ENCODE assay signal across 8 cellular contexts in the genomic region with DNA sequence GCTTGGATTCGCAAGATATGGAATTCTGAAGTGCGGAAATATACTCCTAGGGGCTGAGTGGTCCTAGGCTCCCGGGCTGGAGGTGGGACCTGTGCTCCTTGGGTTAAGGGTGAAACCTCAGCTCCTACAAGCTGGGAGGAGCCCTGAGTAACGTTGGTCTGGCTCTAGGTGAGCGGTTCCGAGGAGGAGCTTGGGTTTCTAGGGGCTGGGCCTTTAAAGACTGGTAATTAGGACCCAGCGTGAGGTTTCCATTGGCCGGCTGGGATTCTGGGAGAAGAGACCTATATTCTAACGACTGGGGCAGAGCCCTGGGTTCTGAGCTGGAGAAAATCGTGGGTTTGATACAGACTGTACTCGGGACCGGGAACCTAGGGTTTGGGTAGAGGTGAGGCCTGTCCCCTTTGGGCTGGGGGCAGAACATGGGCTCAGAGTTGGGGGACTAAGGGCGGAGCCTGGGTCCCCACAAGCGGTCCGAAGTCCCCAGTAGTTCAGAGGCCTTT. TPM values are rescaled to one million over a fixed set of nuclear protein-coding genes. Genes with fewer than 3 reads are reported as not detected.
A peak's percentile ranks its signal among the peaks of the same experiment; 100 is the strongest.
DNase-seq lines count a peak whose midpoint lies in the region; ATAC-seq and TF ChIP-seq lines count a peak whose summit lies in the region.

No MANE protein-coding gene starts in this region.

- H3K27ac ChIP-seq in ACC112 (ENCODE audit: low read depth, low read length) (peak overlapping the region; percentile 83), Karpas-422 (ENCODE audit: low read length) (peak overlapping the region; percentile 58), colonic mucosa (peak overlapping the region; percentile 82)

- H3K9ac ChIP-seq in Karpas-422 (ENCODE audit: low read length), result peak overlapping the region; percentile 73
- peak overlapping the region; percentile 42 to 52 for H3K9ac ChIP-seq in colonic mucosa (ENCODE audit: low read depth in 2 of 2, low read length in 2 of 2)

- DNase-seq in Karpas-422 (peak; percentile 63), colonic mucosa (peak; percentile 41), mucosa of descending colon (no peak), NCI-H1092 (lab: John Stamatoyannopoulos, UW) (no peak), NCI-H748 (lab: John Stamatoyannopoulos, UW; ENCODE audit: unreplicated experiment) (no peak)

- no peaks in the 10 kb centered on the region for H3K9me3 ChIP-seq in Karpas-422 (ENCODE audit: low read length)
- H3K9me3 ChIP-seq in colonic mucosa, result no peaks in the 10 kb centered on the region
- H3K9me3 ChIP-seq in mucosa of descending colon, result no peaks in the 10 kb centered on the region

- peak overlapping the region; percentile 82 for H3K4me2 ChIP-seq in Karpas-422 (ENCODE audit: low read depth, low read length, poor library complexity, severe bottlenecking)

- no peaks in the 10 kb centered on the region for H4K20me1 ChIP-seq in Karpas-422 (ENCODE audit: insufficient read depth, low read depth, low read length)

- intact Hi-C loops in colonic mucosa (cut with DNase I), result no loop called here
- intact Hi-C loops in mucosa of descending colon (cut with DNase I, micrococcal nuclease), result no loop called here

- peak; percentile 1 for ATAC-seq in mucosa of descending colon
- no peak for ATAC-seq in GM19395 (IDR thresholded peaks at IDR 0.05; ENCODE audit: unreplicated experiment)
- ATAC-seq in GM19463 (IDR thresholded peaks at IDR 0.05; ENCODE audit: unreplicated experiment), result no peak

- H3K79me2 ChIP-seq in ACC112 (ENCODE audit: control insufficient read depth, insufficient read depth, low read length, unreplicated experiment) (no peaks in the 10 kb centered on the region), Karpas-422 (ENCODE audit: low read length) (peaks cover 9% of the 10 kb centered on the region)

- no peak for TF ChIP-seq CTCF in colonic mucosa (IDR thresholded peaks at IDR 0.05)
- TF ChIP-seq CTCF in mucosa of descending colon (IDR thresholded peaks at IDR 0.05), result no peak

- H3K4me3 ChIP-seq in ACC112 (ENCODE audit: low read depth, low read length), result peak overlapping the region; percentile 84
- H3K4me3 ChIP-seq in Karpas-422 (ENCODE audit: low read length), result peak overlapping the region; percentile 69
- H3K4me3 ChIP-seq in colonic mucosa, result peak overlapping the region; percentile 54
- H3K4me3 ChIP-seq in mucosa of descending colon, result no peak overlapping the region

- H3K27me3 ChIP-seq in ACC112 (ENCODE audit: insufficient read depth, low read length) (no peaks in the 10 kb centered on the region), Karpas-422 (ENCODE audit: low read length) (no peaks in the 10 kb centered on the region), colonic mucosa (no peaks in the 10 kb centered on the region)

- no peak overlapping the region for H2AFZ ChIP-seq in ACC112 (ENCODE audit: low read length, unreplicated experiment)
- H2AFZ ChIP-seq in Karpas-422 (ENCODE audit: low read length), result no peak overlapping the region

- H3K36me3 ChIP-seq in ACC112 (ENCODE audit: insufficient read depth, low read length), result no peaks in the 10 kb centered on the region
- no peaks in the 10 kb centered on the region for H3K36me3 ChIP-seq in Karpas-422 (ENCODE audit: insufficient read depth, low read length)
- H3K36me3 ChIP-seq in colonic mucosa, result no peaks in the 10 kb centered on the region
- no peaks in the 10 kb centered on the region for H3K36me3 ChIP-seq in mucosa of descending colon (ENCODE audit: low read depth)

- H3K4me1 ChIP-seq in ACC112 (ENCODE audit: control insufficient read depth, insufficient read depth, low read length, unreplicated experiment), result peaks cover 24% of the 10 kb centered on the region
- peaks cover 46% of the 10 kb centered on the region for H3K4me1 ChIP-seq in Karpas-422 (ENCODE audit: low read length)
- peaks cover 15% of the 10 kb centered on the region for H3K4me1 ChIP-seq in colonic mucosa
- peaks cover 17% of the 10 kb centered on the region for H3K4me1 ChIP-seq in mucosa of descending colon (ENCODE audit: low read depth)

- H3K9me2 ChIP-seq in Karpas-422 (replicated peaks; ENCODE audit: insufficient read depth, low read length), result no peaks in the 10 kb centered on the region

RNA-seq across cellular contexts. Expression of a gene that starts 0.9 kb away (rescaled TPM):
- 62.0 and 84.2 TPM in 2 replicates for total RNA-seq in Karpas-422 (2014; rRNA removed; shearing (Covaris generic); ENCODE audit: low replicate concordance)
- total RNA-seq in colonic mucosa, result 10 to 100 TPM in 1 of 2 donors, 1 to 10 TPM in 1; 9.2 to 13.3 TPM
- 10 to 100 TPM in 2 of 3 donors, 1 to 10 TPM in 1; 8.7 to 16.8 (median 14.1) TPM for total RNA-seq in mucosa of descending colon

RNA-seq across cellular contexts. Expression of a gene that starts 6.5 kb away (rescaled TPM):
- total RNA-seq in Karpas-422 (2014; rRNA removed; shearing (Covaris generic); ENCODE audit: low replicate concordance), result 27.6 and 28.3 TPM in 2 replicates
- total RNA-seq in colonic mucosa, result 10 to 100 TPM; 21.1 to 45.5 TPM
- total RNA-seq in mucosa of descending colon, result 10 to 100 TPM; 19.3 to 26.4 (median 21.9) TPM

RNA-seq across cellular contexts. Expression of a gene that starts 25.6 kb away (rescaled TPM):
- 156 and 329 TPM in 2 replicates for total RNA-seq in Karpas-422 (2014; rRNA removed; shearing (Covaris generic); ENCODE audit: low replicate concordance)
- total RNA-seq in colonic mucosa (100 to 1,000 TPM; 164 to 220 TPM), mucosa of descending colon (100 to 1,000 TPM; 223 to 317 (median 241) TPM)

RNA-seq across cellular contexts. Expression of a gene that starts 40.6 kb away (rescaled TPM):
- total RNA-seq in Karpas-422 (2014; rRNA removed; shearing (Covaris generic); ENCODE audit: low replicate concordance), result 0.15 and 0.22 TPM in 2 replicates
- total RNA-seq in colonic mucosa, result 10 to 100 TPM; 29.3 to 41.6 TPM
- 10 to 100 TPM; 24.3 to 73.1 (median 32.3) TPM for total RNA-seq in mucosa of descending colon

RNA-seq across cellular contexts. Expression of a gene that starts 44.1 kb away (rescaled TPM):
- 1.3 TPM in 1 of 2 replicates, not detected in the other for total RNA-seq in Karpas-422 (2014; rRNA removed; shearing (Covaris generic); ENCODE audit: low replicate concordance)
- total RNA-seq in colonic mucosa, result 1 to 10 TPM; 1.6 to 2.7 TPM
- 10 to 100 TPM in 1 of 3 donors, 1 to 10 TPM in 2; 2.0 to 21.1 (median 2.8) TPM for total RNA-seq in mucosa of descending colon

Comparison
In these comparisons a context has a peak if more than half of its experiments do, and no peak if none do; other contexts are left out.
1. DNase-seq: peak in Karpas-422 (single experiment) and colonic mucosa (single experiment); none in mucosa of descending colon (0 of 3), NCI-H1092 (single experiment) and NCI-H748 (single experiment).
2. Peak in every context shown above with its lines, with median percentiles within 50 percentile points of each other: H3K27ac ChIP-seq.